Comparison of ENCODE assay signal across 27 cellular contexts in genomic region chr1:57843760-57844159, GRCh38.
DNase-seq lines count a peak whose midpoint lies in the region; FAIRE-seq and TF ChIP-seq lines count a peak whose summit lies in the region.
"Had no signal": no experiment of that assay in that cellular context is flagged by ENCODE, and none has a peak within 500 bp of the region (broad histone marks: within the 10 kb centered on the region; RNA-seq: fewer than 3 reads in every experiment).

No MANE protein-coding gene starts in this region.

- no peak overlapping the region for H3K4me3 ChIP-seq in AG09309 (ENCODE audit: control insufficient read depth, low read depth, low read length)
- H3K4me3 ChIP-seq in epithelial cell of esophagus (ENCODE audit: low read length): no peak overlapping the region
- peak overlapping the region in 1 of 3 experiments; percentile 6 for H3K4me3 ChIP-seq in keratinocyte (ENCODE audit: control insufficient read depth in 2 of 3, extremely low read depth in 1 of 3, insufficient read depth in 2 of 3, low read depth in 1 of 3, low read length in 3 of 3)
- H3K4me3 ChIP-seq: colonic mucosa, ovary, vagina had no signal

- H3K4me2 ChIP-seq in keratinocyte (ENCODE audit: control insufficient read depth, extremely low read depth, insufficient read depth, low read depth, low read length): peak overlapping the region; percentile 6
- H3K4me2 ChIP-seq: KMS-11 had no signal

- peaks cover 47% of the 10 kb centered on the region for H3K4me1 ChIP-seq in keratinocyte (ENCODE audit: control insufficient read depth, extremely low read depth, insufficient read depth, low read length)
- H3K4me1 ChIP-seq: colonic mucosa, vagina had no signal

- dilution Hi-C loops in keratinocyte (cut with MboI; ENCODE audit: extremely low pct_ligation_motif_present, low sequenced_read_pairs): no loop called here

- TF ChIP-seq CTCF in AG09309 (IDR thresholded peaks at IDR 0.05; ENCODE audit: control insufficient read depth, insufficient read depth, low read depth, low read length, missing control alignments) (no peak), RWPE1 (conservative IDR thresholded peaks at IDR 0.05; ENCODE audit: low read depth) (no peak), epithelial cell of esophagus (IDR thresholded peaks at IDR 0.05; ENCODE audit: insufficient read depth, low read depth, low read length, missing control alignments) (no peak), keratinocyte (optimal IDR thresholded peaks at IDR 0.05 in 1 of 3, IDR thresholded peaks at IDR 0.05 in 1 of 3, conservative IDR thresholded peaks at IDR 0.05 in 1 of 3; ENCODE audit: extremely low read depth in 1 of 3, insufficient read depth in 2 of 3, low read length in 3 of 3) (no peak)

- POLR2A ChIA-PET in RWPE1 (lab: Yijun Ruan, JAX; ENCODE audit: low non-redundant PET): no interaction called here

- DNase-seq in AG09309 (ENCODE audit: low read depth): peak; percentile 13
- peak; percentile 23 for DNase-seq in RWPE1 (ENCODE audit: low spot score)
- peak; percentile 55 for DNase-seq in epithelial cell of esophagus (ENCODE audit: low read depth)
- DNase-seq in keratinocyte (ENCODE audit: low read depth, low spot score): no peak
- no peak for DNase-seq in cerebellar nuclear complex (lab: John Stamatoyannopoulos, UW)
- no peak for DNase-seq in H4 (ENCODE audit: low spot score)
- DNase-seq in SKM-1 (lab: John Stamatoyannopoulos, UW; ENCODE audit: unreplicated experiment): no peak
- no peak for DNase-seq in NCI-H82 (lab: John Stamatoyannopoulos, UW)
- DNase-seq: activated CD4-positive, alpha-beta T cell treated with anti-CD3 and anti-CD28 coated beads, Interleukin-2, amount 50 U/mL, for 1 hour; activated naive CD4-positive, alpha-beta T cell treated with Interleukin-2 at 50 U/mL for 16 hours; colonic mucosa; DMS153; endodermal cell; mesendoderm; naive B cell; NCI-H1048; NCI-H2081; NCI-H446 treated with DMSO at 0.1 percent for 48 hours; ovary; right cardiac atrium; WERI-Rb-1 had no signal

- no peaks in the 10 kb centered on the region for H3K36me3 ChIP-seq in keratinocyte (ENCODE audit: control insufficient read depth in 2 of 2, extremely low read depth in 1 of 2, insufficient read depth in 2 of 2, low read length in 2 of 2)
- H3K36me3 ChIP-seq: colonic mucosa, ovary, vagina, WERI-Rb-1 had no signal

- no peak overlapping the region for H3K9ac ChIP-seq in keratinocyte (ENCODE audit: control insufficient read depth, extremely low read depth, insufficient read depth, low read length)
- H3K9ac ChIP-seq: KMS-11 had no signal

- H3K79me2 ChIP-seq in keratinocyte (ENCODE audit: control insufficient read depth, insufficient read depth, low read length): no peaks in the 10 kb centered on the region

- no peak overlapping the region for H2AFZ ChIP-seq in keratinocyte (ENCODE audit: control insufficient read depth, low read length)

- H4K20me1 ChIP-seq in keratinocyte (ENCODE audit: control insufficient read depth, extremely low read depth, insufficient read depth, low read length): no peaks in the 10 kb centered on the region

- CTCF ChIA-PET in RWPE1 (lab: Yijun Ruan, JAX): no interaction called here

- no peaks in the 10 kb centered on the region for H3K27me3 ChIP-seq in keratinocyte (ENCODE audit: control insufficient read depth, extremely low read depth, insufficient read depth, low read length)
- H3K27me3 ChIP-seq: colonic mucosa, ovary, vagina had no signal

- no peaks in the 10 kb centered on the region for H3K9me1 ChIP-seq in keratinocyte (ENCODE audit: control insufficient read depth, extremely low read depth, insufficient read depth, low read length)

- no peak overlapping the region for H3K27ac ChIP-seq in RWPE1
- peak overlapping the region; percentile 85 for H3K27ac ChIP-seq in keratinocyte (ENCODE audit: control insufficient read depth, insufficient read depth, low read length)
- H3K27ac ChIP-seq: colonic mucosa, KMS-11, ovary, vagina, WERI-Rb-1 had no signal

- FAIRE-seq in keratinocyte (lab: Jason Lieb, UNC): peak; percentile 100
- FAIRE-seq: A204.1, frontal cortex, GM12891, HTR-8/SVneo had no signal

- H3K9me3 ChIP-seq in keratinocyte (ENCODE audit: control insufficient read depth, low read depth, low read length): peaks cover 7% of the 10 kb centered on the region
- H3K9me3 ChIP-seq: colonic mucosa had no signal

Comparison
In these comparisons a context has a peak if more than half of its experiments do, and no peak if none do; other contexts are left out.
1. DNase-seq: peak in AG09309 (single experiment), RWPE1 (single experiment) and epithelial cell of esophagus (single experiment); none in keratinocyte (single experiment), cerebellar nuclear complex (0 of 2), H4 (single experiment), SKM-1 (single experiment) and NCI-H82 (single experiment).